Comparison of ENCODE assay signal across 8 cellular contexts in the genomic region with DNA sequence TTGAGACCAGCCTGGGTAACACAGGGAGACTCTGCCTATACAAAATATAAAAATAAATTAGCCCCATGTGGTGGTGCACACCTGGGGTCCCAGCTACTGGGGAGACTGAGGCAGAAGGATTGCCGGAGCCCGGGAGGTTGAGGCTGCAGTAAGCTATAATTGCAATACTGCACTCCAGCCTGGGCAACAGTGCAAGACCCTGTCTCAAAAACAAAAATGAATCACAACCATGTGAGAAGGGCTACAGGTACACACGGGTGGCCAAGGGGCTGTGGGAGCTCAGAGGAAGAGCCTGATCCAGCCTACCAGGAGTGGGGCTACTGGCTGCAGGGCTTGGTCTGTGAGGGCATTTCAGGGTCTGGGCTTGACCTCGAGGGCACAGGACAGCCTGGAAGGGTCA. TPM values are rescaled to one million over a fixed set of nuclear protein-coding genes. Genes with fewer than 3 reads are reported as not detected.
DNase-seq lines count a peak whose midpoint lies in the region; ATAC-seq and TF ChIP-seq lines count a peak whose summit lies in the region.

No MANE protein-coding gene starts in this region.

- H3K9me3 Mint-ChIP-seq in CD8-positive, alpha-beta T cell: no peaks in the 10 kb centered on the region

- CTCF ChIA-PET in CD8-positive, alpha-beta T cell (lab: Charles Lee): interaction anchor here (0.8 to 2.6 kb wide), 7 partner anchors 9 to 53 kb away, joined by 3 to 11 read pairs (median 3); no protein-coding TSS in a partner anchor

- ATAC-seq in CD8-positive, alpha-beta T cell: no peak
- ATAC-seq in psoas muscle (no peak), GM21528 (IDR thresholded peaks at IDR 0.05; ENCODE audit: low FRiP score, unreplicated experiment) (no peak), GM21737 (IDR thresholded peaks at IDR 0.05; ENCODE audit: unreplicated experiment) (no peak)

- POLR2A ChIA-PET in CD8-positive, alpha-beta T cell (lab: Charles Lee): interaction anchor here (1.2 kb wide), 1 partner anchor 33 kb away, joined by 3 read pairs; no protein-coding TSS in a partner anchor

- peaks cover 52% of the 10 kb centered on the region for H3K4me1 ChIP-seq in CD8-positive, alpha-beta T cell (ENCODE audit: insufficient read depth, low read length)
- H3K4me1 ChIP-seq in Peyer's patch (peaks cover 2 to 78% (median 25%) of the 10 kb centered on the region in 4 donors), psoas muscle (peaks cover 29% of the 10 kb centered on the region)

- no peaks in the 10 kb centered on the region for H3K36me3 ChIP-seq in CD8-positive, alpha-beta T cell (ENCODE audit: insufficient read depth, low read length)
- peaks cover 0 to 16% (median 0%) of the 10 kb centered on the region in 3 donors for H3K36me3 ChIP-seq in Peyer's patch
- H3K36me3 ChIP-seq in psoas muscle (ENCODE audit: insufficient read depth in 1 of 2, low read depth in 1 of 2): peaks cover 0 to 7% of the 10 kb centered on the region in 2 donors
- H3K36me3 ChIP-seq in MG63: peaks cover 70% of the 10 kb centered on the region

- peak overlapping the region; percentile 46 for H3K4me3 ChIP-seq in CD8-positive, alpha-beta T cell (ENCODE audit: low read depth, low read length)
- H3K4me3 ChIP-seq in Peyer's patch (no peak overlapping the region), psoas muscle (no peak overlapping the region), MG63 (no peak overlapping the region)

- no peak for TF ChIP-seq CTCF in CD8-positive, alpha-beta T cell (IDR thresholded peaks at IDR 0.05)
- TF ChIP-seq CTCF in Peyer's patch (IDR thresholded peaks at IDR 0.05) (no peak), psoas muscle (IDR thresholded peaks at IDR 0.05) (no peak)

- no peak for DNase-seq in CD8-positive, alpha-beta T cell
- DNase-seq in Peyer's patch (no peak), epithelial cell of prostate (ENCODE audit: low read depth, low spot score) (no peak), psoas muscle (peak in 1 of 2 donors; percentile 21), MG63 (no peak), substantia nigra (lab: John Stamatoyannopoulos, UW) (no peak)

- WGBS in psoas muscle, 3 donors: 61 to 68% (median 65%) methylated on average over 4 of the region's 4 CpGs

- no peaks in the 10 kb centered on the region for H3K27me3 ChIP-seq in CD8-positive, alpha-beta T cell (ENCODE audit: insufficient read depth, low read length)
- no peaks in the 10 kb centered on the region for H3K27me3 ChIP-seq in Peyer's patch
- H3K27me3 ChIP-seq in psoas muscle (ENCODE audit: insufficient read depth in 3 of 3, low read length in 2 of 3): no peaks in the 10 kb centered on the region
- no peaks in the 10 kb centered on the region for H3K27me3 ChIP-seq in MG63

- no peaks in the 10 kb centered on the region for H3K27me3 Mint-ChIP-seq in CD8-positive, alpha-beta T cell (ENCODE audit: low read depth)

- no peak for TF ChIP-seq POLR2A in Peyer's patch (IDR thresholded peaks at IDR 0.05)

- peak overlapping the region; percentile 69 for H3K4me3 Mint-ChIP-seq in CD8-positive, alpha-beta T cell

- H3K4me1 Mint-ChIP-seq in CD8-positive, alpha-beta T cell (ENCODE audit: low read depth): peaks cover 64% of the 10 kb centered on the region

- peak overlapping the region; percentile 83 for H3K27ac Mint-ChIP-seq in CD8-positive, alpha-beta T cell

- no peaks in the 10 kb centered on the region for H3K9me3 ChIP-seq in CD8-positive, alpha-beta T cell (ENCODE audit: low read length)
- H3K9me3 ChIP-seq in Peyer's patch: no peaks in the 10 kb centered on the region
- H3K9me3 ChIP-seq in psoas muscle: no peaks in the 10 kb centered on the region
- H3K9me3 ChIP-seq in MG63: no peaks in the 10 kb centered on the region

- intact Hi-C loops in CD8-positive, alpha-beta T cell (cut with DNase I, micrococcal nuclease): no loop called here
- intact Hi-C loops in psoas muscle (cut with DNase I): loop anchor here in 1 of 2 donors (5.0 kb wide), 1 partner anchor 35 kb away; no protein-coding TSS in a partner anchor

- no peaks in the 10 kb centered on the region for H3K36me3 Mint-ChIP-seq in CD8-positive, alpha-beta T cell

- H3K27ac ChIP-seq in CD8-positive, alpha-beta T cell (ENCODE audit: low read depth, low read length): peak overlapping the region; percentile 49
- H3K27ac ChIP-seq in Peyer's patch (peak overlapping the region; percentile 31 to 84 (median 60)), epithelial cell of prostate (peak overlapping the region; percentile 98), psoas muscle (peak overlapping the region; percentile 23), substantia nigra (ENCODE audit: low read depth, low read length, poor library complexity, severe bottlenecking) (no peak overlapping the region)

RNA-seq across cellular contexts. Expression of a gene that starts 55.2 kb away (rescaled TPM):
- total RNA-seq in CD8-positive, alpha-beta T cell: 1 to 10 TPM; 7.7 to 8.9 TPM
- total RNA-seq in Peyer's patch: 10 to 100 TPM in 2 of 4 donors, 1 to 10 TPM in 2; 4.4 to 90.8 (median 12.6) TPM
- total RNA-seq in psoas muscle: 10 to 100 TPM in 2 of 4 donors, 1 to 10 TPM in 2; 6.1 to 12.3 (median 8.9) TPM
- 1 to 10 TPM; 2.8 to 6.7 (median 3.2) TPM for polyA plus RNA-seq in psoas muscle
- 0.36 and 87.7 TPM in 2 replicates for total RNA-seq in MG63 (2014; rRNA removed; shearing (Covaris generic); ENCODE audit: low replicate concordance)
